Comparison of ENCODE assay signal across 8 cellular contexts in the genomic region with DNA sequence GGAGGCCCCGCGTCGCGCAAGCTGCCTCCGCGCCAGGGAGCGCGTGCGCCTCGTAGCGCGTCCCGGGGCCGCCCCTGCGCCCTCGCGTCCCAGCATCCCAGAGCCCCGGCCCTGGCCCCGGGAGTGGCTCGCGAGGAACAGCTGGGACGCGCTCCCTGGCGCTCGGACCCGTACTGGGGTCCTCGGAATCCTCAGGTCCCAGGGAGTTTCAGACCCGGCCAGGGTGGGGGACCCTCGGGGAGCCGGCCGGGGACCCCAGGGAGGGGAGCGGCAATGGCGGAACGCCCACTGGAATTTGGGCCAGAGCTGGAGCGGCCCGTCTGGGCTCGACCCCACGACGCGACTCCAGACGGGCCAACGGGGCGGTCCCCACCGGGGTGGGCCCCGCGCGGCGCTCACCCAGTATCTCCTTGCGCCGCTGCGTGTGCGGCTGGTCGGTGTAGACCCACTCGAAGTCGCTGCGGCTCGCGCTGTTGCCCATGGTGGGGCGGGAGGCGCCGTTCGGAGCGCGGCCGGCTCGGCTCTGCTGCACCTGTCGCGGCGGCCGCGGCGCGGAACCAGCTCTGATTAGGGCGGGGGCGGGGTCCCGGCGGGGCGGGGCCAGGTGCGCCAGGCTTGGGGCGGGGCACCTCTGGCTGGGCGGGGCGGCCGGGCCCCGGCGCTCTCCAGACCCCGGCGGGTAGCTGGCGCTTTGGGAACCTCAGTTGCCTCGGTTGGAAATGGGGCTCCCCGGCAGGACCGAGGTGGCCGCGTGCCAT. TPM values are rescaled to one million over a fixed set of nuclear protein-coding genes. Genes with fewer than 3 reads are reported as not detected.
DNase-seq lines count a peak whose midpoint lies in the region; ATAC-seq and TF ChIP-seq lines count a peak whose summit lies in the region.

DEGS2 (minus strand) TSS at position 539 of the 758 bp plus-strand sequence; CDS start at position 481, 58 bp downstream.

- ATAC-seq in HG03460 (IDR thresholded peaks at IDR 0.05; ENCODE audit: unreplicated experiment): peak; percentile 60
- ATAC-seq in activated CD4-positive, CD25-positive, alpha-beta regulatory T cell treated with anti-CD3 and anti-CD28 coated beads, Interleukin-2, amount 50 U/mL, for 24 hours: peak; percentile 79 to 83

- H3K4me3 ChIP-seq in ectodermal cell (ENCODE audit: insufficient read depth, low read depth, low read length) (peak within 1 kb of the TSS; percentile 29), testis (peak within 1 kb of the TSS; percentile 32 to 61)

- intact Hi-C loops in testis (cut with DNase I; ENCODE audit: low total_unique reads): no loop called here

- H3K9me3 ChIP-seq in ectodermal cell (ENCODE audit: control insufficient read depth, low read length): no peaks in the 10 kb centered on the region
- no peaks in the 10 kb centered on the region for H3K9me3 ChIP-seq in testis

- no peak for TF ChIP-seq CTCF in nephron (IDR thresholded peaks at IDR 0.05; ENCODE audit: unreplicated experiment in 3 of 3)
- TF ChIP-seq CTCF in testis (IDR thresholded peaks at IDR 0.05): no peak

- H3K36me3 ChIP-seq in ectodermal cell (ENCODE audit: control insufficient read depth, insufficient read depth, low read length): no peaks in the 10 kb centered on the region
- no peaks in the 10 kb centered on the region for H3K36me3 ChIP-seq in testis (ENCODE audit: low read depth, missing control alignments)

- peaks cover 6% of the 10 kb centered on the region for H3K9me3 Mint-ChIP-seq in nephron

- peaks cover 14% of the 10 kb centered on the region for H3K4me1 Mint-ChIP-seq in nephron

- TF ChIP-seq POLR2A in testis (IDR thresholded peaks at IDR 0.05): no peak

- no peak within 1 kb of the TSS for H3K27ac Mint-ChIP-seq in nephron

- H3K27me3 ChIP-seq in ectodermal cell (ENCODE audit: control insufficient read depth, insufficient read depth, low read length, poor library complexity, severe bottlenecking) (peaks cover 65% of the 10 kb centered on the region), testis (no peaks in the 10 kb centered on the region)

- H3K36me3 Mint-ChIP-seq in nephron (ENCODE audit: low read depth): no peaks in the 10 kb centered on the region

- H3K27me3 Mint-ChIP-seq in nephron (ENCODE audit: low read depth): peaks cover 61% of the 10 kb centered on the region

- H3K27ac ChIP-seq in ectodermal cell (ENCODE audit: insufficient read depth, low read depth, low read length, poor library complexity, severe bottlenecking) (no peak within 1 kb of the TSS), testis (no peak within 1 kb of the TSS)

- 2% methylated on average over 93 of the region's 93 CpGs for WGBS in ectodermal cell, 2 experiments
- WGBS in testis, 2 donors: 2 to 3% methylated on average over 16 to 65 of the region's 93 CpGs

- H3K4me3 Mint-ChIP-seq in nephron: peak within 1 kb of the TSS; percentile 32 to 59 (median 51)

- DNase-seq in DMS153 treated with DMSO at 0.1 percent for 48 hours (lab: John Stamatoyannopoulos, UW; ENCODE audit: unreplicated experiment): peak; percentile 12
- DNase-seq in DMS153 (lab: John Stamatoyannopoulos, UW): no peak
- DNase-seq in testis: peak; percentile 43
- DNase-seq in dedifferentiated amniotic fluid mesenchymal stem cell (ENCODE audit: extremely low spot score): no peak

- H3K4me1 ChIP-seq in ectodermal cell (ENCODE audit: control insufficient read depth, insufficient read depth, low read length) (no peaks in the 10 kb centered on the region), testis (peaks cover 6% of the 10 kb centered on the region)

RNA-seq across cellular contexts. Expression of gene DEGS2, which starts in this region (rescaled TPM):
- not detected for polyA plus RNA-seq in ectodermal cell (2013, experiment 1 of 4)
- polyA plus RNA-seq in ectodermal cell (2013, experiment 2 of 4): 0.39 TPM
- polyA plus RNA-seq in ectodermal cell (2013, experiment 3 of 4): not detected
- polyA plus RNA-seq in ectodermal cell (2013, experiment 4 of 4): 0.08 TPM
- 1 to 10 TPM; 3.3 to 5.9 TPM for total RNA-seq in testis
- 3.9 TPM for polyA plus RNA-seq in testis (ENCODE audit: insufficient read depth, low read depth, low replicate concordance)

Comparison
In these comparisons a context has a peak if more than half of its experiments do, and no peak if none do; other contexts are left out.
1. DNase-seq: peak in DMS153 treated with DMSO at 0.1 percent for 48 hours (single experiment) and testis (single experiment); none in DMS153 (single experiment) and dedifferentiated amniotic fluid mesenchymal stem cell (single experiment).